In the genomic region with DNA sequence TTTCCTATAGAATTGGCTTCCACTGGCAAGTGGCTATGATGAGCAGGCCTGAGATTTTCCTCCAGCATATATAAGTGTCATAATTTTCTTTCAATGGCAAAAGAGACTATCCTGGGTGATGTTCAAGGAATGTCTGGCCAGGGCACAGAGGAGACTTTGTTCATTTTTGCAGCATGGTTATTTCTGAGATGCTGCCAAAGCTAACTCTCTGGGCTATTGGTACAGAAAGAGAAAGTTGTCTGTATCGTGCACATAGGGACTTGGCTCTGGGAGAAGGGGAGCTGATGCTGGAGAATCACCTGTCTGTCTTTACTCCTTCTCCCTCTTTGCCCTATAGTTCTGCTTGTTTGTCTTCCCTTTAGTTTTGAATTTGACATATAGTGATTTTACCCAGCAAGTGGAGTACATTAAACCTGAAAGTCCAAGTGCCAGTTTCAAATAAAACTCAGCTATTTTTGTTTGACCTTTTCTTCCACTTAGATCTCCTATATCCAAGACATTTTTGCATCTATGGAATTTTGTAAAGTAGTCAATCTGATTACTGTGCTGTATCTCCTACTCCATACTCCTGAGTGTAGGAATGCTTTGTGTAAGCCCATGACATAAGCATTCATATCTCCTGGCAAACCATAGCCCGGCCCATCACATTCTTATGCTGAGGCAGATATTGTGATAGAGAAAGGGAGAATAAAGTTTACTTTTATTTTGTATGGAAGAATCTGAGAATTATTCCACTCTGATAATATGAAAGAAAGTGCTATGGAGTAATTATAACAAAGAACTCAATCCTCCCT, we compare ENCODE assay signal across 19 cellular contexts. TPM values are rescaled to one million over a fixed set of nuclear protein-coding genes. Genes with fewer than 3 reads are reported as not detected.
"Had no signal": no experiment of that assay in that cellular context is flagged by ENCODE, and none has a peak within 500 bp of the region (broad histone marks: within the 10 kb centered on the region; RNA-seq: fewer than 3 reads in every experiment).

No MANE protein-coding gene starts in this region.

- H3K4me1 ChIP-seq: tibial nerve had no signal

- H3K27ac ChIP-seq: foreskin keratinocyte, heart left ventricle, left ventricle myocardium inferior, SK-N-MC, tibial nerve had no signal

- H3K27me3 ChIP-seq: foreskin keratinocyte, tibial nerve had no signal

- H3K27ac Mint-ChIP-seq: activated CD4-positive, alpha-beta memory T cell treated with anti-CD3 and anti-CD28 coated beads for 36 hours; activated naive CD8-positive, alpha-beta T cell treated with anti-CD3 and anti-CD28 coated beads, Interleukin-2, amount 10 ng/mL, durations not matched to agents 7 days and 5 days; activated T-helper 1 cell treated with anti-CD3 and anti-CD28 coated beads, Interleukin-12 subunit alpha, Interleukin-12 subunit beta, Interleukin-2, Interleukin-4 antibody, amounts not matched to agents 30 ng/mL and 10 ng/mL and 1 ng/mL, durations not matched to agents 14 hours and 24 hours and 36 hours; dendritic cell treated with granulocyte-macrophage colony-stimulating factor and Interleukin-4, amounts not matched to agents 40 ng/mL and 50 ng/mL, for 4 days; effector memory CD8-positive, alpha-beta T cell had no signal

- H3K4me3 ChIP-seq: heart left ventricle, left ventricle myocardium inferior, SK-N-MC, tibial nerve had no signal

- H3K9me3 ChIP-seq: heart left ventricle, left ventricle myocardium inferior, tibial nerve had no signal

- DNase-seq: activated CD4-positive, alpha-beta memory T cell treated with anti-CD3 and anti-CD28 coated beads for 36 hours; activated naive CD8-positive, alpha-beta T cell treated with anti-CD3 and anti-CD28 coated beads, Interleukin-2, amount 10 ng/mL, durations not matched to agents 7 days and 5 days; activated T-cell treated with anti-CD3 and anti-CD28 coated beads for 4 hours; cerebellar nuclear complex; effector memory CD8-positive, alpha-beta T cell; foreskin keratinocyte; heart left ventricle; left ventricle myocardium inferior; mammary epithelial cell; naive thymus-derived CD8-positive, alpha-beta T cell; stimulated activated CD4-positive, alpha-beta T cell treated with anti-CD3 and anti-CD28 coated beads, Interleukin-12 subunit alpha, Interleukin-12 subunit beta, amount 100 ng/mL, for 4 hours; stimulated activated CD4-positive, alpha-beta T cell treated with anti-CD3 and anti-CD28 coated beads, Interleukin-1b, Interleukin-23, amount 100 ng/mL, for 48 hours; stimulated activated naive CD8-positive, alpha-beta T cell treated with anti-CD3 and anti-CD28 coated beads, Interleukin-15, Interleukin-2, amounts not matched to agents 100 U/mL and 50 U/mL, for 24 hours had no signal

- H3K9me3 Mint-ChIP-seq: activated CD4-positive, alpha-beta memory T cell treated with anti-CD3 and anti-CD28 coated beads for 36 hours; activated naive CD8-positive, alpha-beta T cell treated with anti-CD3 and anti-CD28 coated beads, Interleukin-2, amount 10 ng/mL, durations not matched to agents 7 days and 5 days; activated T-helper 1 cell treated with anti-CD3 and anti-CD28 coated beads, Interleukin-12 subunit alpha, Interleukin-12 subunit beta, Interleukin-2, Interleukin-4 antibody, amounts not matched to agents 30 ng/mL and 10 ng/mL and 1 ng/mL, durations not matched to agents 14 hours and 24 hours and 36 hours; dendritic cell treated with granulocyte-macrophage colony-stimulating factor and Interleukin-4, amounts not matched to agents 40 ng/mL and 50 ng/mL, for 4 days; effector memory CD8-positive, alpha-beta T cell; naive thymus-derived CD8-positive, alpha-beta T cell had no signal

- H3K36me3 ChIP-seq: heart left ventricle, left ventricle myocardium inferior, tibial nerve had no signal

- H3K4me1 Mint-ChIP-seq: activated naive CD8-positive, alpha-beta T cell treated with anti-CD3 and anti-CD28 coated beads, Interleukin-2, amount 10 ng/mL, durations not matched to agents 7 days and 5 days; naive thymus-derived CD8-positive, alpha-beta T cell had no signal

- H3K36me3 Mint-ChIP-seq: activated CD4-positive, alpha-beta memory T cell treated with anti-CD3 and anti-CD28 coated beads for 36 hours; activated naive CD8-positive, alpha-beta T cell treated with anti-CD3 and anti-CD28 coated beads, Interleukin-2, amount 10 ng/mL, durations not matched to agents 7 days and 5 days; naive thymus-derived CD8-positive, alpha-beta T cell had no signal

- ATAC-seq: effector memory CD8-positive, alpha-beta T cell; foreskin keratinocyte; heart left ventricle; naive thymus-derived CD8-positive, alpha-beta T cell; stimulated activated naive CD8-positive, alpha-beta T cell treated with anti-CD3 and anti-CD28 coated beads, Interleukin-15, Interleukin-2, amounts not matched to agents 100 U/mL and 50 U/mL, for 24 hours had no signal

- H3K4me3 Mint-ChIP-seq: activated CD4-positive, alpha-beta memory T cell treated with anti-CD3 and anti-CD28 coated beads for 36 hours; activated naive CD8-positive, alpha-beta T cell treated with anti-CD3 and anti-CD28 coated beads, Interleukin-2, amount 10 ng/mL, durations not matched to agents 7 days and 5 days; activated T-helper 1 cell treated with anti-CD3 and anti-CD28 coated beads, Interleukin-12 subunit alpha, Interleukin-12 subunit beta, Interleukin-2, Interleukin-4 antibody, amounts not matched to agents 30 ng/mL and 10 ng/mL and 1 ng/mL, durations not matched to agents 14 hours and 24 hours and 36 hours; dendritic cell treated with granulocyte-macrophage colony-stimulating factor and Interleukin-4, amounts not matched to agents 40 ng/mL and 50 ng/mL, for 4 days; effector memory CD8-positive, alpha-beta T cell; naive thymus-derived CD8-positive, alpha-beta T cell had no signal

RNA-seq across cellular contexts. Expression of a gene that starts 3.9 kb away (rescaled TPM):
- total RNA-seq: activated CD4-positive, alpha-beta memory T cell treated with anti-CD3 and anti-CD28 coated beads for 36 hours; activated naive CD8-positive, alpha-beta T cell treated with anti-CD3 and anti-CD28 coated beads, Interleukin-2, amount 10 ng/mL, durations not matched to agents 7 days and 5 days; activated T-helper 1 cell treated with anti-CD3 and anti-CD28 coated beads, Interleukin-12 subunit alpha, Interleukin-12 subunit beta, Interleukin-2, Interleukin-4 antibody, amounts not matched to agents 30 ng/mL and 10 ng/mL and 1 ng/mL, durations not matched to agents 14 hours and 24 hours and 36 hours; foreskin keratinocyte; kidney epithelial cell; left ventricle myocardium inferior; mammary epithelial cell; renal cortical epithelial cell; tibial nerve had no signal
- polyA plus RNA-seq: heart left ventricle; naive thymus-derived CD8-positive, alpha-beta T cell had no signal
